In the genomic region with DNA sequence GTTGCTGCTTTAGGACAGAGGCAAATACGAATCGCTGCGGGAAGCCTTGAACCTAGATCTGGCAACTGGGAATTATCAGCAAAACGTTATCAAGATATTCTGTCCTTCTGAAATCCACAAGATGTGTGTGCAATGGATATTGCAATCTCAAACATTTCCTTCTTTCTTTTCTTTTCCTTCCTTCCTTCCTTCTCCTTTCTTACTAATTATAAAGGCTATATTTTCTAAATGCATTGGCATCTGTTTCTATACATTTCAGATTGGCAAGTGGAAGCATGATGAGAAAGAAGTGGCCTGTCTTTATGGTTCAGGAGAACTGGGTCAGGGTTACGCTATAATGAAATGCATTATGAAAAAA, we compare ENCODE assay signal across 9 cellular contexts. TPM values are rescaled to one million over a fixed set of nuclear protein-coding genes. Genes with fewer than 3 reads are reported as not detected.
DNase-seq lines count a peak whose midpoint lies in the region; ATAC-seq and TF ChIP-seq lines count a peak whose summit lies in the region.
"Had no signal": no experiment of that assay in that cellular context is flagged by ENCODE, and none has a peak within 500 bp of the region (broad histone marks: within the 10 kb centered on the region; RNA-seq: fewer than 3 reads in every experiment).

No MANE protein-coding gene starts in this region.

- peaks cover 44 to 66% (median 55%) of the 10 kb centered on the region in 3 donors for H3K36me3 Mint-ChIP-seq in immature natural killer cell

- 17 to 19% (median 19%) methylated on average over 5 of the region's 5 CpGs for WGBS in heart left ventricle, 4 donors
- WGBS in tibial nerve, 2 donors = 16 to 21% methylated on average over 5 of the region's 5 CpGs

- intact Hi-C loops in heart left ventricle (cut with DNase I) = loop anchor here (1.0 to 10.0 kb wide), 11 partner anchors 36 to 94 kb away; no protein-coding TSS in a partner anchor
- intact Hi-C loops in cardiac septum (cut with DNase I) = loop anchor here (1.0 to 5.0 kb wide), 2 partner anchors 59 to 91 kb away; no protein-coding TSS in a partner anchor

- ATAC-seq in heart left ventricle (no peak), GM19463 (IDR thresholded peaks at IDR 0.05; ENCODE audit: unreplicated experiment) (no peak)

- H3K27ac Mint-ChIP-seq in immature natural killer cell = peak overlapping the region; percentile 96 to 99 (median 98)

- H3K4me1 ChIP-seq in heart left ventricle (peaks cover 0 to 65% (median 5%) of the 10 kb centered on the region in 12 donors), tibial nerve (peaks cover 0 to 24% (median 4%) of the 10 kb centered on the region in 4 donors)

- H3K27me3 ChIP-seq in heart left ventricle = peaks cover 0 to 5% (median 0%) of the 10 kb centered on the region in 9 donors
- H3K27me3 ChIP-seq in tibial nerve = no peaks in the 10 kb centered on the region

- H3K4me3 Mint-ChIP-seq in immature natural killer cell = peak overlapping the region; percentile 100

- H3K27me3 Mint-ChIP-seq in immature natural killer cell (ENCODE audit: low read depth in 3 of 3) = peaks cover 14 to 55% (median 45%) of the 10 kb centered on the region in 3 donors

- peaks cover 64 to 69% of the 10 kb centered on the region in 2 donors for H3K4me1 Mint-ChIP-seq in immature natural killer cell

- H3K4me3 ChIP-seq in heart left ventricle = peak overlapping the region in 7 of 12 donors; percentile 1 to 70 (median 35)
- peak overlapping the region in 2 of 4 donors; percentile 42 to 45 for H3K4me3 ChIP-seq in tibial nerve

- TF ChIP-seq CTCF in heart left ventricle (IDR thresholded peaks at IDR 0.05) (peak in 4 of 12 donors; percentile 4 to 46 (median 13)), VCaP (conservative IDR thresholded peaks at IDR 0.05) (peak; percentile 34), tibial nerve (IDR thresholded peaks at IDR 0.05) (no peak)

- TF ChIP-seq EP300 in tibial nerve (IDR thresholded peaks at IDR 0.05) = no peak

- H3K27ac ChIP-seq in heart left ventricle (peak overlapping the region in 4 of 12 donors; percentile 9 to 90 (median 35)), VCaP (no peak overlapping the region), tibial nerve (peak overlapping the region in 3 of 4 donors; percentile 11 to 58 (median 29))

- H3K9me3 ChIP-seq in heart left ventricle (no peaks in the 10 kb centered on the region), tibial nerve (no peaks in the 10 kb centered on the region)

- H3K9me3 Mint-ChIP-seq in immature natural killer cell = no peaks in the 10 kb centered on the region

- no peak for TF ChIP-seq POLR2A in heart left ventricle (IDR thresholded peaks at IDR 0.05)
- TF ChIP-seq POLR2A in tibial nerve (IDR thresholded peaks at IDR 0.05) = no peak

- DNase-seq in heart left ventricle (no peak), cardiac septum (ENCODE audit: low spot score) (no peak), immature natural killer cell (no peak), tibial nerve (ENCODE audit: low spot score in 2 of 2) (no peak), A172 (ENCODE audit: low spot score) (no peak), NCI-H1694 treated with DMSO at 0.1 percent for 48 hours (lab: John Stamatoyannopoulos, UW) (no peak)

- H3K36me3 ChIP-seq in heart left ventricle (peaks cover 0 to 38% (median 0%) of the 10 kb centered on the region in 9 donors), tibial nerve (no peaks in the 10 kb centered on the region)

RNA-seq across cellular contexts. Expression of a gene that starts 2.0 kb away (rescaled TPM):
- total RNA-seq in heart left ventricle (1 to 10 TPM in 6 of 9 donors, under 1 TPM in 3; 0.51 to 9.3 (median 1.4) TPM), cardiac septum (0.75 TPM), tibial nerve (1 to 10 TPM; 2.7 to 9.8 (median 4.6) TPM)
- polyA plus RNA-seq in heart left ventricle (under 1 TPM; 0.23 to 0.32 TPM), immature natural killer cell (100 to 1,000 TPM in 1 of 3 donors, 10 to 100 TPM in 2; 63.6 to 114 (median 84.4) TPM)
- total RNA-seq in A172 (2014; rRNA removed; shearing (Covaris generic)) = not detected in 2 replicates
- total RNA-seq: lung microvascular endothelial cell had no signal

RNA-seq across cellular contexts. Expression of a gene that starts 42.8 kb away (rescaled TPM):
- 10 to 100 TPM in 4 of 9 donors, 1 to 10 TPM in 5; 6.2 to 13.2 (median 9.6) TPM for total RNA-seq in heart left ventricle
- 1 to 10 TPM; 3.4 to 7.6 TPM for polyA plus RNA-seq in heart left ventricle
- 8.9 TPM for total RNA-seq in cardiac septum
- 1 to 10 TPM in 2 of 3 donors, not detected in 1; 2.0 to 3.1 TPM for polyA plus RNA-seq in immature natural killer cell
- 10 to 100 TPM in 3 of 4 donors, 1 to 10 TPM in 1; 8.2 to 11.6 (median 11.0) TPM for total RNA-seq in tibial nerve
- 3.3 and 4.4 TPM in 2 replicates for total RNA-seq in A172 (2014; rRNA removed; shearing (Covaris generic))
